ENCODE assay signal across 1 cellular context in genomic region chr15:44728576-44729393, GRCh38.
TF ChIP-seq lines count a peak whose summit lies in the region.

No MANE protein-coding gene starts in this region.

TF ChIP-seq in HepG2, 621 proteins besides CTCF, POLR2A, EP300 and RAD21 (continued from another document and continues in another):
- TF ChIP-seq ZBTB33 (CRISPR knock-in tag; IDR thresholded peaks at IDR 0.05) (no peak), FUBP1 (CRISPR knock-in tag; IDR thresholded peaks at IDR 0.05; ENCODE audit: borderline replicate concordance) (no peak), NFRKB (IDR thresholded peaks at IDR 0.05) (no peak), ZNF674 (CRISPR knock-in tag; IDR thresholded peaks at IDR 0.05; ENCODE audit: low read depth) (no peak), MED1 (CRISPR knock-in tag; IDR thresholded peaks at IDR 0.05) (peak; percentile 40), ZFP37 (CRISPR knock-in tag; IDR thresholded peaks at IDR 0.05; ENCODE audit: borderline replicate concordance) (no peak), MEIS1 (CRISPR knock-in tag; IDR thresholded peaks at IDR 0.05; ENCODE audit: borderline replicate concordance) (no peak), KDM6A (CRISPR knock-in tag; IDR thresholded peaks at IDR 0.05; ENCODE audit: low read depth) (no peak), ZNF136 (CRISPR knock-in tag; IDR thresholded peaks at IDR 0.05; ENCODE audit: low read depth) (no peak), SIX4 (CRISPR knock-in tag; IDR thresholded peaks at IDR 0.05) (no peak), ZBTB39 (CRISPR knock-in tag; IDR thresholded peaks at IDR 0.05) (0 out of 2 replicates have a peak, but pooled peaks have one; percentile 53), ZNF841 (CRISPR knock-in tag; IDR thresholded peaks at IDR 0.05; ENCODE audit: borderline replicate concordance) (no peak), ZBTB42 (CRISPR knock-in tag; IDR thresholded peaks at IDR 0.05) (no peak), ZNF781 (CRISPR knock-in tag; IDR thresholded peaks at IDR 0.05; ENCODE audit: borderline replicate concordance, not compliant biosample characterization) (peak; percentile 55), BCL6 (CRISPR knock-in tag; IDR thresholded peaks at IDR 0.05) (peak; percentile 52; the same call in 1 of the 2 replicates), ZNF747 (CRISPR knock-in tag; IDR thresholded peaks at IDR 0.05; ENCODE audit: borderline replicate concordance) (peak; percentile 61; the same call in 1 of the 2 replicates), ZNF614 (CRISPR knock-in tag; IDR thresholded peaks at IDR 0.05; ENCODE audit: borderline replicate concordance) (no peak), ELF3 (CRISPR knock-in tag; IDR thresholded peaks at IDR 0.05) (peak; percentile 56; the same call in 1 of the 2 replicates), ZNF768 (CRISPR knock-in tag; IDR thresholded peaks at IDR 0.05) (peak; percentile 68; the same call in 1 of the 2 replicates), ZNF224 (CRISPR knock-in tag; IDR thresholded peaks at IDR 0.05) (no peak), SP4 (CRISPR knock-in tag; IDR thresholded peaks at IDR 0.05) (no peak), ZNF451 (CRISPR knock-in tag; IDR thresholded peaks at IDR 0.05) (no peak), ZNF790 (CRISPR knock-in tag; IDR thresholded peaks at IDR 0.05; ENCODE audit: borderline replicate concordance) (no peak), GRHL1 (CRISPR knock-in tag; conservative IDR thresholded peaks at IDR 0.05) (no peak), ZNF619 (CRISPR knock-in tag; IDR thresholded peaks at IDR 0.05) (no peak), ZBTB40 (IDR thresholded peaks at IDR 0.05) (no peak), ZBTB40 (CRISPR knock-in tag; IDR thresholded peaks at IDR 0.05) (0 out of 2 replicates have a peak, but pooled peaks have one; percentile 24), ZMYM3 (CRISPR knock-in tag; IDR thresholded peaks at IDR 0.05) (no peak; the same call in 1 of the 2 replicates), ZFP90 (CRISPR knock-in tag; IDR thresholded peaks at IDR 0.05; ENCODE audit: borderline replicate concordance) (no peak), ISX (CRISPR knock-in tag; conservative IDR thresholded peaks at IDR 0.05) (no peak), UBTF (CRISPR knock-in tag; IDR thresholded peaks at IDR 0.05) (peak; percentile 66), ZNF737 (CRISPR knock-in tag; IDR thresholded peaks at IDR 0.05; ENCODE audit: borderline replicate concordance) (no peak), ZNF207 (IDR thresholded peaks at IDR 0.05; ENCODE audit: borderline replicate concordance) (no peak), THAP7 (CRISPR knock-in tag; IDR thresholded peaks at IDR 0.05) (no peak), PHF8 (CRISPR knock-in tag; IDR thresholded peaks at IDR 0.05) (peak; percentile 89), ESRRA (CRISPR knock-in tag; IDR thresholded peaks at IDR 0.05; ENCODE audit: low read depth) (peak; percentile 71; the same call in 1 of the 2 replicates), SIN3B (IDR thresholded peaks at IDR 0.05; ENCODE audit: low read length) (no peak), POGZ (CRISPR knock-in tag; IDR thresholded peaks at IDR 0.05) (peak; percentile 72), SETDB1 (CRISPR knock-in tag; IDR thresholded peaks at IDR 0.05; ENCODE audit: borderline replicate concordance) (no peak), NCOA2 (CRISPR knock-in tag; IDR thresholded peaks at IDR 0.05) (peak; percentile 65), ZMYM4 (CRISPR knock-in tag; IDR thresholded peaks at IDR 0.05) (peak; percentile 74), ZNF251 (CRISPR knock-in tag; IDR thresholded peaks at IDR 0.05) (no peak), ZNF18 (CRISPR knock-in tag; IDR thresholded peaks at IDR 0.05; ENCODE audit: insufficient replicate concordance) (no peak)
